In genomic region chr9:77237896-77238295, GRCh38 we compare ENCODE assay signal across 1 cellular context.
TF ChIP-seq lines count a peak whose summit lies in the region.

No MANE protein-coding gene starts in this region.

TF ChIP-seq in HepG2, 621 proteins besides CTCF, POLR2A, EP300 and RAD21 (continued from another document):
- TF ChIP-seq TFAP4 (IDR thresholded peaks at IDR 0.05; ENCODE audit: borderline replicate concordance, low read depth), result no peak
- TF ChIP-seq RXRB (CRISPR knock-in tag; IDR thresholded peaks at IDR 0.05; ENCODE audit: borderline replicate concordance), result no peak
- no peak for TF ChIP-seq ZNF543 (CRISPR knock-in tag; IDR thresholded peaks at IDR 0.05)
- no peak for TF ChIP-seq ZFP90 (CRISPR knock-in tag; IDR thresholded peaks at IDR 0.05; ENCODE audit: borderline replicate concordance)
- TF ChIP-seq SALL1 (CRISPR knock-in tag; IDR thresholded peaks at IDR 0.05), result no peak
